In genomic region chr20:33914871-33915270, GRCh38 we compare ENCODE assay signal across 10 cellular contexts.
A peak's percentile ranks its signal among the peaks of the same experiment; 100 is the strongest.
DNase-seq lines count a peak whose midpoint lies in the region; ATAC-seq and TF ChIP-seq lines count a peak whose summit lies in the region.
"Had no signal": no experiment of that assay in that cellular context is flagged by ENCODE, and none has a peak within 500 bp of the region (broad histone marks: within the 10 kb centered on the region; RNA-seq: fewer than 3 reads in every experiment).

No MANE protein-coding gene starts in this region.

- TF ChIP-seq POLR2A in heart left ventricle (IDR thresholded peaks at IDR 0.05), result no peak

- no peak for ATAC-seq in GM19463 (IDR thresholded peaks at IDR 0.05; ENCODE audit: unreplicated experiment)
- no peak for ATAC-seq in heart left ventricle

- H3K4me3 Mint-ChIP-seq in nephron, result no peak overlapping the region
- H3K4me3 Mint-ChIP-seq: natural killer cell treated with Interleukin-12 subunit alpha and Interleukin-12 subunit beta and Interleukin-15 and Interleukin-18, amount 100 ng/mL, for 72 hours had no signal

- no peaks in the 10 kb centered on the region for H3K36me3 Mint-ChIP-seq in nephron (ENCODE audit: low read depth)
- H3K36me3 Mint-ChIP-seq: natural killer cell treated with Interleukin-12 subunit alpha and Interleukin-12 subunit beta and Interleukin-15 and Interleukin-18, amount 100 ng/mL, for 72 hours had no signal

- peaks cover 0 to 13% (median 2%) of the 10 kb centered on the region in 12 donors for H3K4me1 ChIP-seq in heart left ventricle
- H3K4me1 ChIP-seq: colonic mucosa had no signal

- no peak for TF ChIP-seq CTCF in GM13976 (IDR thresholded peaks at IDR 0.05; ENCODE audit: borderline replicate concordance, control extremely low read depth, extremely low read depth, insufficient read depth, missing control alignments)
- no peak for TF ChIP-seq CTCF in nephron (IDR thresholded peaks at IDR 0.05; ENCODE audit: unreplicated experiment in 3 of 3)
- TF ChIP-seq CTCF in heart left ventricle (IDR thresholded peaks at IDR 0.05), result no peak

- no peaks in the 10 kb centered on the region for H3K9me3 ChIP-seq in heart left ventricle
- H3K9me3 ChIP-seq: colonic mucosa had no signal

- peak overlapping the region in 2 of 3 experiments; percentile 8 to 31 for H3K27ac Mint-ChIP-seq in nephron
- H3K27ac Mint-ChIP-seq: natural killer cell treated with Interleukin-12 subunit alpha and Interleukin-12 subunit beta and Interleukin-15 and Interleukin-18, amount 100 ng/mL, for 72 hours had no signal

- H3K9me3 Mint-ChIP-seq in nephron, result no peaks in the 10 kb centered on the region
- H3K9me3 Mint-ChIP-seq: natural killer cell treated with Interleukin-12 subunit alpha and Interleukin-12 subunit beta and Interleukin-15 and Interleukin-18, amount 100 ng/mL, for 72 hours had no signal

- no peaks in the 10 kb centered on the region for H3K27me3 ChIP-seq in heart left ventricle
- H3K27me3 ChIP-seq: colonic mucosa had no signal

- intact Hi-C loops in heart left ventricle (cut with DNase I), result no loop called here

- peaks cover 19% of the 10 kb centered on the region for H3K27me3 Mint-ChIP-seq in nephron (ENCODE audit: low read depth)

- no peak overlapping the region for H3K4me3 ChIP-seq in heart left ventricle
- H3K4me3 ChIP-seq: colonic mucosa had no signal

- DNase-seq in GM13976 (ENCODE audit: low spot score) (peak; percentile 37), NCI-H2196 (lab: John Stamatoyannopoulos, UW; ENCODE audit: unreplicated experiment) (peak; percentile 56), activated T-helper 1 cell treated with Interleukin-2 at 50 U/mL for 16 hours (ENCODE audit: low read depth) (peak; percentile 23), heart left ventricle (no peak), NCI-H1694 treated with DMSO at 0.1 percent for 48 hours (lab: John Stamatoyannopoulos, UW) (no peak), NCI-H1092 (lab: John Stamatoyannopoulos, UW) (no peak)

- peaks cover 37% of the 10 kb centered on the region for H3K4me1 Mint-ChIP-seq in nephron

- no peaks in the 10 kb centered on the region for H3K36me3 ChIP-seq in heart left ventricle
- H3K36me3 ChIP-seq: colonic mucosa had no signal

- in situ Hi-C loops in GM13976 (cut with MboI; ENCODE audit: low sequenced_read_pairs, unreplicated experiment), result no loop called here

- WGBS in heart left ventricle, 4 donors, result 64 to 82% (median 66%) methylated on average over 2 of the region's 2 CpGs

- H3K27ac ChIP-seq in heart left ventricle, result no peak overlapping the region
- H3K27ac ChIP-seq: colonic mucosa had no signal

Comparison
In these comparisons a context has a peak if more than half of its experiments do, and no peak if none do; other contexts are left out.
1. DNase-seq: peak in GM13976 (single experiment), NCI-H2196 (single experiment) and activated T-helper 1 cell treated with Interleukin-2 at 50 U/mL for 16 hours (single experiment); none in heart left ventricle (0 of 5), NCI-H1694 treated with DMSO at 0.1 percent for 48 hours (single experiment) and NCI-H1092 (single experiment).